In genomic region chr6:1611572-1612385, GRCh38 we compare ENCODE assay signal across 8 cellular contexts. TPM values are rescaled to one million over a fixed set of nuclear protein-coding genes. Genes with fewer than 3 reads are reported as not detected.
DNase-seq lines count a peak whose midpoint lies in the region; ATAC-seq and TF ChIP-seq lines count a peak whose summit lies in the region.

No MANE protein-coding gene starts in this region.

- ATAC-seq in activated B cell treated with CpG ODN at 0.5 μM for 24 hours (ENCODE audit: low read depth) (no peak), HG03280 (IDR thresholded peaks at IDR 0.05; ENCODE audit: unreplicated experiment) (no peak), HG02840 (IDR thresholded peaks at IDR 0.05; ENCODE audit: low FRiP score, unreplicated experiment) (no peak)

- H3K27ac ChIP-seq in GM23248 (peak overlapping the region; percentile 33), left ventricle myocardium inferior (replicated peaks) (peak overlapping the region; percentile 91), smooth muscle cell (ENCODE audit: low read depth) (no peak overlapping the region)

- no peaks in the 10 kb centered on the region for H3K9me3 Mint-ChIP-seq in activated B cell treated with CpG ODN at 0.5 μM for 24 hours

- peak overlapping the region; percentile 80 for H3K4me3 ChIP-seq in GM23248
- peak overlapping the region; percentile 77 for H3K4me3 ChIP-seq in left ventricle myocardium inferior
- peak overlapping the region; percentile 56 for H3K4me3 ChIP-seq in smooth muscle cell

- intact Hi-C loops in activated B cell treated with CpG ODN at 0.5 μM for 24 hours (cut with micrococcal nuclease), result loop anchor here (1.0 to 2.0 kb wide), 5 partner anchors 9 to 633 kb away; partner anchors contain the start of gene GMDS
- intact Hi-C loops in left ventricle myocardium inferior (cut with micrococcal nuclease), result no loop called here

- no peak for TF ChIP-seq CTCF in activated B cell treated with CpG ODN at 0.5 μM for 24 hours (IDR thresholded peaks at IDR 0.05)
- TF ChIP-seq CTCF in left ventricle myocardium inferior (IDR thresholded peaks at IDR 0.05; ENCODE audit: borderline replicate concordance), result no peak
- no peak for TF ChIP-seq CTCF in smooth muscle cell (IDR thresholded peaks at IDR 0.05; ENCODE audit: borderline replicate concordance, insufficient read depth, poor library complexity, severe bottlenecking)

- H3K9me3 ChIP-seq in GM23248 (ENCODE audit: low read depth) (no peaks in the 10 kb centered on the region), left ventricle myocardium inferior (replicated peaks) (no peaks in the 10 kb centered on the region), smooth muscle cell (replicated peaks; ENCODE audit: low read depth) (no peaks in the 10 kb centered on the region)

- H3K36me3 Mint-ChIP-seq in activated B cell treated with CpG ODN at 0.5 μM for 24 hours (ENCODE audit: low read depth), result peaks cover 5% of the 10 kb centered on the region

- peaks cover 52% of the 10 kb centered on the region for H3K27me3 Mint-ChIP-seq in activated B cell treated with CpG ODN at 0.5 μM for 24 hours

- H3K36me3 ChIP-seq in GM23248 (ENCODE audit: low read depth), result no peaks in the 10 kb centered on the region
- no peaks in the 10 kb centered on the region for H3K36me3 ChIP-seq in left ventricle myocardium inferior
- H3K36me3 ChIP-seq in smooth muscle cell (ENCODE audit: low read depth), result no peaks in the 10 kb centered on the region

- H2AFZ ChIP-seq in GM23248 (peak overlapping the region; percentile 67), smooth muscle cell (ENCODE audit: low read depth) (peak overlapping the region; percentile 23)

- H4K20me1 ChIP-seq in GM23248 (ENCODE audit: insufficient read depth), result no peaks in the 10 kb centered on the region
- peaks cover 10% of the 10 kb centered on the region for H4K20me1 ChIP-seq in smooth muscle cell (ENCODE audit: low read depth)

- H3K4me1 ChIP-seq in GM23248 (ENCODE audit: insufficient read depth) (peaks cover 6% of the 10 kb centered on the region; the same call in 1 of the 2 replicates), left ventricle myocardium inferior (peaks cover 69% of the 10 kb centered on the region), smooth muscle cell (ENCODE audit: low read depth) (peaks cover 29% of the 10 kb centered on the region)

- H3K27ac Mint-ChIP-seq in activated B cell treated with CpG ODN at 0.5 μM for 24 hours, result peak overlapping the region; percentile 53

- H3K9ac ChIP-seq in GM23248, result peak overlapping the region; percentile 76
- H3K9ac ChIP-seq in smooth muscle cell (ENCODE audit: low read depth), result no peak overlapping the region

- H3K9me2 ChIP-seq in GM23248 (ENCODE audit: insufficient read depth), result no peaks in the 10 kb centered on the region

- H3K4me1 Mint-ChIP-seq in activated B cell treated with CpG ODN at 0.5 μM for 24 hours, result peaks cover 33% of the 10 kb centered on the region

- H3F3A ChIP-seq in GM23248 (ENCODE audit: insufficient read depth) (peaks cover 13% of the 10 kb centered on the region), smooth muscle cell (ENCODE audit: low read depth) (no peaks in the 10 kb centered on the region)

- CTCF ChIA-PET in activated B cell treated with CpG ODN at 0.5 μM for 24 hours (lab: Charles Lee), result interaction anchor here (1.2 to 1.9 kb wide), 2 partner anchors 492 to 740 kb away, joined by 3 to 7 read pairs; no protein-coding TSS in a partner anchor

- peak overlapping the region; percentile 83 for H3K4me3 Mint-ChIP-seq in activated B cell treated with CpG ODN at 0.5 μM for 24 hours

- in situ Hi-C loops in GM23248 (cut with MboI), result no loop called here

- peak; percentile 84 for DNase-seq in 8988T
- peak; percentile 60 for DNase-seq in GM23248
- DNase-seq in activated B cell treated with CpG ODN at 0.5 μM for 24 hours, result no peak
- no peak for DNase-seq in left ventricle myocardium inferior
- no peak for DNase-seq in smooth muscle cell (lab: John Stamatoyannopoulos, UW; ENCODE audit: unreplicated experiment)
- no peak for DNase-seq in SIG-M5 treated with dmso at 0.1 percent for 504 hours (lab: John Stamatoyannopoulos, UW; ENCODE audit: unreplicated experiment)

- H3K27me3 ChIP-seq in GM23248 (replicated peaks; ENCODE audit: insufficient read depth), result peaks cover 24% of the 10 kb centered on the region
- H3K27me3 ChIP-seq in left ventricle myocardium inferior (ENCODE audit: low read depth), result peaks cover 92% of the 10 kb centered on the region
- peaks cover 90% of the 10 kb centered on the region for H3K27me3 ChIP-seq in smooth muscle cell (ENCODE audit: low read depth)

- H3K4me2 ChIP-seq in GM23248 (ENCODE audit: unreplicated experiment) (peak overlapping the region; percentile 94), smooth muscle cell (peak overlapping the region; percentile 91)

- WGBS in GM23248 (ENCODE audit: low coverage in 1 of 2, low lambda C conversion rate in 2 of 2, missing lambda C conversion rate in 2 of 2), 2 experiments, result 8 to 9% methylated on average over 47 to 58 of the region's 73 CpGs
- 2% methylated on average over 40 of the region's 73 CpGs for WGBS in smooth muscle cell (ENCODE audit: low lambda C conversion rate)

- POLR2A ChIA-PET in activated B cell treated with CpG ODN at 0.5 μM for 24 hours (lab: Charles Lee), result interaction anchor here (0.6 to 1.3 kb wide), 3 partner anchors 13 to 525 kb away, joined by 3 to 4 read pairs (median 4); no protein-coding TSS in a partner anchor

- H3K79me2 ChIP-seq in GM23248 (ENCODE audit: insufficient read depth) (peaks cover 42% of the 10 kb centered on the region), smooth muscle cell (ENCODE audit: low read depth) (no peaks in the 10 kb centered on the region)

RNA-seq across cellular contexts. Expression of gene FOXC1, which starts 2.1 kb away (rescaled TPM):
- total RNA-seq in GM23248 (2014; rRNA removed; shearing (Covaris generic)), result 11.1 and 13.2 TPM in 2 replicates
- 3.3 and 3.5 TPM in 2 replicates for polyA plus RNA-seq in GM23248 (2016; fragmentation: Nextera tagmentation; extraction: Ambion mirVana)
- total RNA-seq in activated B cell treated with CpG ODN at 0.5 μM for 24 hours, result 1.00 and 1.1 TPM in 2 replicates
- 7.1 TPM for total RNA-seq in left ventricle myocardium inferior
- 0.58 and 1.4 TPM in 2 replicates for total RNA-seq in smooth muscle cell
- 0.10 and 0.40 TPM in 2 replicates for polyA plus RNA-seq in smooth muscle cell

Comparison
In these comparisons a context has a peak if more than half of its experiments do, and no peak if none do; other contexts are left out.
1. DNase-seq: peak in 8988T (single experiment) and GM23248 (single experiment); none in activated B cell treated with CpG ODN at 0.5 μM for 24 hours (single experiment), left ventricle myocardium inferior (single experiment), smooth muscle cell (single experiment) and SIG-M5 treated with dmso at 0.1 percent for 504 hours (single experiment).
2. Peak in every context shown above with its lines, with median percentiles within 50 percentile points of each other: H3K4me3 ChIP-seq.